28 cellular contexts compared by ENCODE assay signal in the genomic region with DNA sequence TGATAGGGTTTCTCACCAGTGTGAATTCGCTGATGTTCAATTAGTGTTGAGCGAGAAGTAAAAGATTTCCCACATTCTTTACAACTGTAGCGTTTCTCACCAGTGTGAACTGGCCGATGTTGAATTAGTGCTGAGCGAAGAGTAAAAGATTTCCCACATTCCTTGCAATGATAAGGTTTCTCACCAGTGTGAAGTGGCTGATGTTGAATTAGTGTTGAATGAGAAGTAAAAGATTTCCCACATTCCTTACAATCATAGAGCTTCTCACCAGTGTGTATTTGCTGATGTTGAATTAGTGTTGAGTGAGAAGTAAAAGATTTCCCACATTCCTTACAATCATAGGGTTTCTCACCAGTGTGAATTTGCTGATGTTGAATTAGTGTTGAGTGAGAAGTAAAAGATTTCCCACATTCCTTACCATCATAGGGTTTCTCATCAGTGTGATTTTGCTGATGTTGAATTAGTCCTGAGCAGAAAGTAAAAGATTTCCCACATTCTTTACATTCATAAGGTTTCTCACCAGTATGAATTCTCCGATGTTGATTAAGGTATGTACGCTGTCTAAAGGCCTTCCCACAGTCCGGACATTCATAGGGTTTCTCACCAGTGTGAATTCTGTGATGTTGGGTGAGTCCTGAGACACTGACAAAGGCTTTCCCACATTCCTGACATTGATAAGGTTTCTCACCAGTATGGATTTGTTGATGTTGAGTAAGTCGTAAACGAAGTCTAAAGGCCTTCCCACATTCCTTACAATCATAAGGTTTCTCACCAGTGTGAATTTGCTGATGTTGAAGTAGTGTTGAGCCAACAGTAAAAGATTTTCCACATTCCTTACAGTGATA. TPM values are rescaled to one million over a fixed set of nuclear protein-coding genes. Genes with fewer than 3 reads are reported as not detected.
DNase-seq lines count a peak whose midpoint lies in the region; ATAC-seq and TF ChIP-seq lines count a peak whose summit lies in the region.
"Had no signal": no experiment of that assay in that cellular context is flagged by ENCODE, and none has a peak within 500 bp of the region (broad histone marks: within the 10 kb centered on the region; RNA-seq: fewer than 3 reads in every experiment).

No MANE protein-coding gene starts in this region.

- H3K27me3 ChIP-seq in GM23338 (ENCODE audit: insufficient read depth) (peaks cover 6% of the 10 kb centered on the region; the same call in 1 of the 2 replicates), adipocyte (replicated peaks; ENCODE audit: control insufficient read depth, insufficient read depth, low read length) (no peaks in the 10 kb centered on the region), iPS-20b (ENCODE audit: insufficient read depth, low read length) (no peaks in the 10 kb centered on the region)
- H3K27me3 ChIP-seq: cardiac muscle cell, SJCRH30, suprapubic skin had no signal

- H3K4me1 Mint-ChIP-seq in GM23338: no peaks in the 10 kb centered on the region
- H3K4me1 Mint-ChIP-seq in stimulated activated naive B cell treated with anti-CD40 and anti-IgM and Interleukin-4, amounts not matched to agents 10 μg/mL and 1 μg/mL and 100 μg/mL, for 72 hours: no peaks in the 10 kb centered on the region
- H3K4me1 Mint-ChIP-seq in activated CD8-positive, alpha-beta T cell treated with anti-CD3 and anti-CD28 coated beads for 36 hours (ENCODE audit: low read depth): no peaks in the 10 kb centered on the region
- H3K4me1 Mint-ChIP-seq: activated CD4-positive, alpha-beta T cell treated with anti-CD3 and anti-CD28 coated beads for 36 hours; CD14-positive monocyte; nephron had no signal

- H3K9ac ChIP-seq in adipocyte (ENCODE audit: low read length): no peak overlapping the region
- no peak overlapping the region for H3K9ac ChIP-seq in iPS-20b (ENCODE audit: low read depth, low read length)

- TF ChIP-seq CTCF in GM23338 (conservative IDR thresholded peaks at IDR 0.05; ENCODE audit: low read depth in 2 of 2): no peak
- TF ChIP-seq CTCF in activated CD8-positive, alpha-beta T cell treated with anti-CD3 and anti-CD28 coated beads for 36 hours (IDR thresholded peaks at IDR 0.05): no peak

- H3K27ac Mint-ChIP-seq in GM23338: no peak overlapping the region
- H3K27ac Mint-ChIP-seq in stimulated activated naive B cell treated with anti-CD40 and anti-IgM and Interleukin-4, amounts not matched to agents 10 μg/mL and 1 μg/mL and 100 μg/mL, for 72 hours: peak overlapping the region; percentile 9
- no peak overlapping the region for H3K27ac Mint-ChIP-seq in activated CD8-positive, alpha-beta T cell treated with anti-CD3 and anti-CD28 coated beads for 36 hours
- H3K27ac Mint-ChIP-seq: activated CD4-positive, alpha-beta T cell treated with anti-CD3 and anti-CD28 coated beads for 36 hours; CD14-positive monocyte; effector memory CD8-positive, alpha-beta T cell; nephron had no signal

- H3K4me2 ChIP-seq in GM23338: no peak overlapping the region

- H3K9me3 ChIP-seq in adipocyte (ENCODE audit: control insufficient read depth, low read length): peaks cover 100% of the 10 kb centered on the region
- peaks cover 99% of the 10 kb centered on the region for H3K9me3 ChIP-seq in iPS-20b (ENCODE audit: insufficient read depth, low read depth, low read length)

- H3K36me3 Mint-ChIP-seq in GM23338 (ENCODE audit: low read depth): peaks cover 99% of the 10 kb centered on the region
- H3K36me3 Mint-ChIP-seq in stimulated activated naive B cell treated with anti-CD40 and anti-IgM and Interleukin-4, amounts not matched to agents 10 μg/mL and 1 μg/mL and 100 μg/mL, for 72 hours: peaks cover 80 to 85% of the 10 kb centered on the region in 2 donors
- peaks cover 87% of the 10 kb centered on the region for H3K36me3 Mint-ChIP-seq in activated CD8-positive, alpha-beta T cell treated with anti-CD3 and anti-CD28 coated beads for 36 hours (ENCODE audit: low read depth)

- DNase-seq in GM23338 (ENCODE audit: low spot score) (peak; percentile 26), adipocyte (ENCODE audit: low read depth) (no peak), NCI-H2081 (lab: John Stamatoyannopoulos, UW) (no peak), NCI-H1930 (lab: John Stamatoyannopoulos, UW) (no peak)
- no peak for DNase-seq in stimulated activated naive B cell treated with anti-CD40 and anti-IgM and Interleukin-4, amounts not matched to agents 10 μg/mL and 1 μg/mL and 100 μg/mL, for 72 hours
- no peak for DNase-seq in activated CD8-positive, alpha-beta T cell treated with anti-CD3 and anti-CD28 coated beads for 36 hours
- DNase-seq: activated CD4-positive, alpha-beta T cell treated with anti-CD3 and anti-CD28 coated beads for 36 hours; activated CD8-positive, alpha-beta memory T cell treated with anti-CD3 and anti-CD28 coated beads for 24 hours; cortex of kidney; DND-41; effector memory CD8-positive, alpha-beta T cell; glutamatergic neuron; kidney glomerular epithelial cell; lower lobe of right lung; mucosa of descending colon; NCI-H1436 treated with DMSO at 0.1 percent for 48 hours; SJCRH30; stimulated activated naive CD4-positive, alpha-beta T cell; T1000 had no signal

- H3K27ac ChIP-seq in GM23338 (ENCODE audit: low read depth) (no peak overlapping the region), iPS-20b (ENCODE audit: low read length) (no peak overlapping the region)
- H3K27ac ChIP-seq: cardiac muscle cell, lower lobe of right lung, SJCRH30, skin epidermis, suprapubic skin, VCaP had no signal

- H3K9me2 ChIP-seq in GM23338 (ENCODE audit: insufficient read depth): no peaks in the 10 kb centered on the region; the same call in 1 of the 2 replicates

- no peak overlapping the region for H3K4me3 Mint-ChIP-seq in GM23338
- H3K4me3 Mint-ChIP-seq in stimulated activated naive B cell treated with anti-CD40 and anti-IgM and Interleukin-4, amounts not matched to agents 10 μg/mL and 1 μg/mL and 100 μg/mL, for 72 hours: no peak overlapping the region
- H3K4me3 Mint-ChIP-seq in activated CD8-positive, alpha-beta T cell treated with anti-CD3 and anti-CD28 coated beads for 36 hours: no peak overlapping the region
- H3K4me3 Mint-ChIP-seq: activated CD4-positive, alpha-beta T cell treated with anti-CD3 and anti-CD28 coated beads for 36 hours; CD14-positive monocyte; effector memory CD8-positive, alpha-beta T cell; nephron had no signal

- no peak for ATAC-seq in GM23338
- ATAC-seq in stimulated activated naive B cell treated with anti-CD40 and anti-IgM and Interleukin-4, amounts not matched to agents 10 μg/mL and 1 μg/mL and 100 μg/mL, for 72 hours (replicated peaks): no peak
- no peak for ATAC-seq in HG02973 (IDR thresholded peaks at IDR 0.05; ENCODE audit: unreplicated experiment)
- no peak for ATAC-seq in activated CD8-positive, alpha-beta T cell treated with anti-CD3 and anti-CD28 coated beads for 36 hours
- ATAC-seq: activated CD4-positive, alpha-beta T cell treated with anti-CD3 and anti-CD28 coated beads for 36 hours; activated naive CD4-positive, alpha-beta T cell treated with anti-CD3 and anti-CD28 coated beads, Interleukin-2, amount 50 U/mL, for 72 hours; effector memory CD8-positive, alpha-beta T cell; lower lobe of right lung; mucosa of descending colon had no signal

- intact Hi-C loops in activated CD8-positive, alpha-beta T cell treated with anti-CD3 and anti-CD28 coated beads for 36 hours (cut with micrococcal nuclease): no loop called here

- no peaks in the 10 kb centered on the region for H4K20me1 ChIP-seq in GM23338 (replicated peaks; ENCODE audit: insufficient read depth)

- H3K36me3 ChIP-seq in GM23338 (ENCODE audit: insufficient read depth) (peaks cover 89% of the 10 kb centered on the region), adipocyte (ENCODE audit: control insufficient read depth, insufficient read depth, low read length, severe bottlenecking) (peaks cover 78% of the 10 kb centered on the region), iPS-20b (ENCODE audit: insufficient read depth, low read depth, low read length) (peaks cover 85% of the 10 kb centered on the region)

- peaks cover 21% of the 10 kb centered on the region; the same call in 1 of the 2 replicates for H3F3A ChIP-seq in GM23338 (replicated peaks; ENCODE audit: low read depth)

- peaks cover 7% of the 10 kb centered on the region for H3K27me3 Mint-ChIP-seq in GM23338 (ENCODE audit: insufficient read depth, low read depth, poor library complexity)
- no peaks in the 10 kb centered on the region for H3K27me3 Mint-ChIP-seq in stimulated activated naive B cell treated with anti-CD40 and anti-IgM and Interleukin-4, amounts not matched to agents 10 μg/mL and 1 μg/mL and 100 μg/mL, for 72 hours
- H3K27me3 Mint-ChIP-seq in activated CD8-positive, alpha-beta T cell treated with anti-CD3 and anti-CD28 coated beads for 36 hours: no peaks in the 10 kb centered on the region
- H3K27me3 Mint-ChIP-seq: activated CD4-positive, alpha-beta T cell treated with anti-CD3 and anti-CD28 coated beads for 36 hours; effector memory CD8-positive, alpha-beta T cell had no signal

- H3K9me3 Mint-ChIP-seq in GM23338: peaks cover 98% of the 10 kb centered on the region
- peaks cover 13 to 30% of the 10 kb centered on the region in 2 donors for H3K9me3 Mint-ChIP-seq in stimulated activated naive B cell treated with anti-CD40 and anti-IgM and Interleukin-4, amounts not matched to agents 10 μg/mL and 1 μg/mL and 100 μg/mL, for 72 hours
- H3K9me3 Mint-ChIP-seq in activated CD8-positive, alpha-beta T cell treated with anti-CD3 and anti-CD28 coated beads for 36 hours: peaks cover 59% of the 10 kb centered on the region

- POLR2A ChIA-PET in activated CD8-positive, alpha-beta T cell treated with anti-CD3 and anti-CD28 coated beads for 36 hours (lab: Charles Lee): no interaction called here

- CTCF ChIA-PET in activated CD8-positive, alpha-beta T cell treated with anti-CD3 and anti-CD28 coated beads for 36 hours (lab: Charles Lee): no interaction called here

- H3K4me1 ChIP-seq in GM23338 (ENCODE audit: insufficient read depth): no peaks in the 10 kb centered on the region
- no peaks in the 10 kb centered on the region for H3K4me1 ChIP-seq in adipocyte (ENCODE audit: control insufficient read depth, insufficient read depth, low read length)
- H3K4me1 ChIP-seq in iPS-20b (ENCODE audit: insufficient read depth, low read length): no peaks in the 10 kb centered on the region
- H3K4me1 ChIP-seq: lower lobe of right lung, SJCRH30, suprapubic skin had no signal

- peaks cover 59% of the 10 kb centered on the region for H3K79me2 ChIP-seq in GM23338 (replicated peaks; ENCODE audit: insufficient read depth)

- peak overlapping the region; percentile 36; the same call in 1 of the 2 replicates for H3K4me3 ChIP-seq in GM23338
- peak overlapping the region; percentile 73 for H3K4me3 ChIP-seq in adipocyte (ENCODE audit: low read length)
- H3K4me3 ChIP-seq in iPS-20b (ENCODE audit: low read length): peak overlapping the region; percentile 12
- H3K4me3 ChIP-seq: cardiac muscle cell, lower lobe of right lung, mucosa of descending colon, SJCRH30, skin epidermis, suprapubic skin had no signal

- no peak overlapping the region for H2AFZ ChIP-seq in GM23338

TF ChIP-seq in GM23338, 12 proteins besides CTCF, POLR2A, EP300 and RAD21 (continues in another document):
- TF ChIP-seq ZNF331 (CRISPR knock-in tag; IDR thresholded peaks at IDR 0.05; ENCODE audit: low read depth): no peak

RNA-seq across cellular contexts. Expression of gene ZNF850, which starts 24.0 kb away (rescaled TPM):
- total RNA-seq in GM23338 (2014; rRNA removed; shearing (Covaris generic)): 41.1 and 43.9 TPM in 2 replicates
- 7.7 and 8.7 TPM in 2 replicates for polyA plus RNA-seq in GM23338 (2016; fragmentation: Nextera tagmentation; extraction: Ambion mirVana)
- total RNA-seq in activated CD8-positive, alpha-beta T cell treated with anti-CD3 and anti-CD28 coated beads for 36 hours: 10 to 100 TPM; 10.6 to 11.7 TPM

Comparison
In these comparisons a context has a peak if more than half of its experiments do, and no peak if none do; other contexts are left out.
1. H3K4me3 ChIP-seq: peak in every context shown above with its lines; median percentile 73 in adipocyte; 36 in GM23338; 12 in iPS-20b.